In the genomic region with DNA sequence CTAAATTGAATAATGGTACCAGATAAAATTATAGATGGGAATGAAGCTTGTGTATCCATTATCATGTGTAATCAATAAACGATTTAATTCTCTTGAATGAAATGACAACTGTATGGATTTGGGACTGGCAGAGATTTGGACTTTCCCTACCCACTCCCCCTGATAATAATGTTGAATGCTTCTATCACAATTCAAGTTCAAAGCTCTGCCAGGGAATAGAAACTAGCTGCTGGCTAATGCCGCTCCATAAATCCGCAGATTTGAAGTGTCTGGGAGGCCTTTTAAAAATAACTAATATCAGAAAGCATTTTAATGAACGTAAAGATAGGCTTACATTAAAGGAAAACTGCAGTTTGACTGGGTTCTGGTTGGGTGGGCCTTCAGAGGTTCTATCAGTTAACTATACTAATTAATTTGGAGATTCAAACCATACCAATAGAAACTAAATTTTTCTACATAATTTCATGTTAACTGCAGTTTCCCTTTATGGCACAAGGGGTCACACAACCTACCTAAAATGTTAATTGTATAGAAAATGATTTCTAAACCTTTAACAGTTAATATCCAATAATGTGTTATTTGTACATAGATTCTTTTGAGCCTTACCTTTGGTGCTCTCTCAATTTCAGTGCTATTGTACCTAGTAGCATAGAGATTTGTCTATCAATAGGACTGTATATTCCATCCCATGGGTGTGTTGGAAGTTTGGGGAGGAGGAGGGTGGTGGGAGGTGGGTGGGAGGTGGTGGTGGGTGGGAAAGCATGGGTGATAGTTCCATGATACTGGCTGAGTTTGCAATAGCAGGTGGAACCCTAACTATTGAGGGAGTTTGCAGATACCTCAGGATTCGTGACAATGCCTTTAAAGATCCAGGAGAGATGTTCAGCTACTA, we compare ENCODE assay signal across 8 cellular contexts. TPM values are rescaled to one million over a fixed set of nuclear protein-coding genes. Genes with fewer than 3 reads are reported as not detected.
DNase-seq lines count a peak whose midpoint lies in the region; ATAC-seq, FAIRE-seq and TF ChIP-seq lines count a peak whose summit lies in the region.
"Had no signal": no experiment of that assay in that cellular context is flagged by ENCODE, and none has a peak within 500 bp of the region (broad histone marks: within the 10 kb centered on the region; RNA-seq: fewer than 3 reads in every experiment).

No MANE protein-coding gene starts in this region.

- H4K5ac ChIP-seq in H1 (ENCODE audit: insufficient read length, low read depth, low read length), result no peak overlapping the region

- TF ChIP-seq CTCF in NB4 (IDR thresholded peaks at IDR 0.05; ENCODE audit: low read depth, low read length) (no peak), H1 (IDR thresholded peaks at IDR 0.05; ENCODE audit: control extremely low read depth in 1 of 3, insufficient read depth in 1 of 3, low read depth in 1 of 3, low read length in 3 of 3) (no peak), parathyroid adenoma (IDR thresholded peaks at IDR 0.05) (peak; percentile 27), mucosa of descending colon (IDR thresholded peaks at IDR 0.05) (no peak)

- no peak overlapping the region for H2BK12ac ChIP-seq in H1 (ENCODE audit: low read depth, low read length)

- H3K4me2 ChIP-seq in H1 (ENCODE audit: insufficient read depth in 1 of 2, low read depth in 2 of 2, low read length in 2 of 2), result peak overlapping the region; percentile 9 to 37; a peak in 1 of 4 replicates
- no peak overlapping the region for H3K4me2 ChIP-seq in parathyroid adenoma (ENCODE audit: low read length)

- no peak overlapping the region for H2BK15ac ChIP-seq in H1 (ENCODE audit: low read length)

- H4K8ac ChIP-seq in H1 (ENCODE audit: extremely low read depth, insufficient read depth, low read length), result peak overlapping the region; percentile 47

- no peak for TF ChIP-seq POLR2A in NB4 (IDR thresholded peaks at IDR 0.05; ENCODE audit: extremely low read depth, insufficient read length)
- no peak; a peak in 1 of 3 replicates for TF ChIP-seq POLR2A in H1 (IDR thresholded peaks at IDR 0.05; ENCODE audit: control extremely low read depth in 1 of 2, low read depth in 2 of 2, low read length in 2 of 2)

- H3K4me3 ChIP-seq in NB4 (ENCODE audit: low read depth, low read length), result peak overlapping the region; percentile 63
- H3K4me3 ChIP-seq in H1 (ENCODE audit: extremely low read depth in 1 of 4, insufficient read depth in 2 of 4, low read depth in 3 of 4, low read length in 4 of 4), result peak overlapping the region in 1 of 4 experiments; percentile 33; a peak in 2 of 8 replicates
- peak overlapping the region; percentile 18 for H3K4me3 ChIP-seq in parathyroid adenoma (ENCODE audit: low read depth, low read length)
- no peak overlapping the region for H3K4me3 ChIP-seq in mucosa of descending colon
- no peak overlapping the region for H3K4me3 ChIP-seq in effector memory CD4-positive, alpha-beta T cell (ENCODE audit: insufficient read depth, low read depth, low read length, poor library complexity, severe bottlenecking)

- no peak overlapping the region for H3K9ac ChIP-seq in H1 (replicated peaks in 1 of 4; ENCODE audit: extremely low read depth in 1 of 4, low read depth in 3 of 4, low read length in 3 of 4)
- H3K9ac ChIP-seq in parathyroid adenoma, result no peak overlapping the region

- H3K56ac ChIP-seq in H1 (replicated peaks; ENCODE audit: insufficient read length, low read depth, low read length), result no peak overlapping the region

- intact Hi-C loops in mucosa of descending colon (cut with DNase I, micrococcal nuclease), result no loop called here

- H3K27me3 ChIP-seq in H1 (replicated peaks in 1 of 4; ENCODE audit: control insufficient read depth in 3 of 4, extremely low read depth in 1 of 4, insufficient read depth in 3 of 4, low read length in 3 of 4) (no peaks in the 10 kb centered on the region), parathyroid adenoma (ENCODE audit: control insufficient read depth, insufficient read depth, low read length) (no peaks in the 10 kb centered on the region)
- no peaks in the 10 kb centered on the region for H3K27me3 ChIP-seq in effector memory CD4-positive, alpha-beta T cell (replicated peaks; ENCODE audit: control insufficient read depth, insufficient read depth, low read length, poor library complexity, severe bottlenecking)

- no peak overlapping the region for H3K14ac ChIP-seq in H1 (ENCODE audit: insufficient read length)

- no peak overlapping the region for H3K27ac ChIP-seq in H1 (ENCODE audit: low read depth, low read length)
- H3K27ac ChIP-seq in parathyroid adenoma, result no peak overlapping the region
- no peak overlapping the region for H3K27ac ChIP-seq in effector memory CD4-positive, alpha-beta T cell (ENCODE audit: insufficient read depth, low read length, poor library complexity, severe bottlenecking)

- no peak overlapping the region for H3K4ac ChIP-seq in H1 (replicated peaks; ENCODE audit: insufficient read length, low read depth, low read length)

- H3K4me1 ChIP-seq in H1 (replicated peaks in 1 of 4; ENCODE audit: control insufficient read depth in 3 of 4, insufficient read depth in 4 of 4, low read length in 3 of 4) (peaks cover 0 to 7% (median 3%) of the 10 kb centered on the region in 4 experiments; a peak in 5 of 7 replicates), parathyroid adenoma (peaks cover 19% of the 10 kb centered on the region), mucosa of descending colon (ENCODE audit: low read depth) (peaks cover 63% of the 10 kb centered on the region)
- H3K4me1 ChIP-seq in effector memory CD4-positive, alpha-beta T cell (ENCODE audit: control insufficient read depth, insufficient read depth, low read length, poor library complexity, severe bottlenecking), result peaks cover 31% of the 10 kb centered on the region

- no peak overlapping the region for H2BK5ac ChIP-seq in H1 (ENCODE audit: low read depth, low read length)

- H3K36me3 ChIP-seq in H1 (ENCODE audit: control insufficient read depth in 2 of 4, insufficient read depth in 4 of 4, low read length in 3 of 4) (peaks cover 43 to 75% (median 60%) of the 10 kb centered on the region in 4 experiments), parathyroid adenoma (ENCODE audit: control insufficient read depth, insufficient read depth, low read length) (no peaks in the 10 kb centered on the region), mucosa of descending colon (ENCODE audit: low read depth) (peaks cover 2% of the 10 kb centered on the region)
- peaks cover 64% of the 10 kb centered on the region for H3K36me3 ChIP-seq in effector memory CD4-positive, alpha-beta T cell (ENCODE audit: control insufficient read depth, insufficient read depth, low read length)

- CTCF ChIA-PET in H1 (lab: Charles Lee; ENCODE audit: partially characterized antibody), result interaction anchor here (0.7 to 2.4 kb wide), 12 partner anchors 8 to 107 kb away, joined by 3 to 14 read pairs (median 5); no protein-coding TSS in a partner anchor

- H4K20me1 ChIP-seq in H1 (replicated peaks in 1 of 2; ENCODE audit: control insufficient read depth in 1 of 2, insufficient read depth in 2 of 2, low read length in 2 of 2), result peaks cover 18 to 21% of the 10 kb centered on the region in 2 experiments

- 91% methylated on average over 5 of the region's 5 CpGs; no CpG with 5 or more reads in 1 of the 2 experiments for WGBS in H1 (ENCODE audit: extremely low coverage in 1 of 2, insufficient coverage in 1 of 2, insufficient read length in 1 of 2, insufficient replicate concordance in 2 of 2, low coverage in 1 of 2, low lambda C conversion rate in 2 of 2, missing lambda C conversion rate in 1 of 2), 2 experiments

- no peaks in the 10 kb centered on the region for H3K79me1 ChIP-seq in H1 (ENCODE audit: low read depth, low read length)

- H3K9me3 ChIP-seq in H1 (ENCODE audit: insufficient read depth in 2 of 2, low read depth in 1 of 2, low read length in 1 of 2) (no peaks in the 10 kb centered on the region), parathyroid adenoma (ENCODE audit: control insufficient read depth, low read length) (no peaks in the 10 kb centered on the region), mucosa of descending colon (no peaks in the 10 kb centered on the region)
- H3K9me3 ChIP-seq in effector memory CD4-positive, alpha-beta T cell (ENCODE audit: control insufficient read depth, low read length), result no peaks in the 10 kb centered on the region

- no peak overlapping the region for H2BK20ac ChIP-seq in H1 (ENCODE audit: low read length)

- TF ChIP-seq EP300 in H1 (IDR thresholded peaks at IDR 0.05; ENCODE audit: borderline replicate concordance in 1 of 2, low read depth in 2 of 2, low read length in 2 of 2), result no peak

- H2BK120ac ChIP-seq in H1 (replicated peaks; ENCODE audit: low read depth, low read length), result no peak overlapping the region

- peaks cover 8% of the 10 kb centered on the region for H3K23me2 ChIP-seq in H1 (ENCODE audit: low read depth, low read length)

- TF ChIP-seq RAD21 in H1 (IDR thresholded peaks at IDR 0.05 in 1 of 2, conservative IDR thresholded peaks at IDR 0.05 in 1 of 2; ENCODE audit: low read depth in 2 of 2, low read length in 2 of 2), result no peak

- no peak for ATAC-seq in mucosa of descending colon

- H3K23ac ChIP-seq in H1 (ENCODE audit: insufficient read length), result no peak overlapping the region

- H3K79me2 ChIP-seq in H1 (ENCODE audit: control insufficient read depth in 1 of 2, insufficient read depth in 2 of 2, low read length in 2 of 2) (peaks cover 8 to 38% of the 10 kb centered on the region in 2 experiments; a peak in 3 of 4 replicates), parathyroid adenoma (peaks cover 14% of the 10 kb centered on the region)

- no peak for FAIRE-seq in H1 (lab: Jason Lieb, UNC)
- FAIRE-seq: colon had no signal

- POLR2A ChIA-PET in H1 (lab: Charles Lee; ENCODE audit: partially characterized antibody), result interaction anchor here (0.5 to 15.0 kb wide), 32 partner anchors 9 to 896 kb away, joined by 3 to 1006 read pairs (median 12); partner anchors contain the start of genes CBX5, COPZ1, HNRNPA1 and NFE2

- H4K91ac ChIP-seq in H1 (replicated peaks; ENCODE audit: insufficient read length, low read length), result no peak overlapping the region

- H3K18ac ChIP-seq in H1 (ENCODE audit: extremely low read depth, low read length), result no peak overlapping the region

- DNase-seq in ELR (ENCODE audit: low read depth), result peak; percentile 52
- DNase-seq in NB4 (ENCODE audit: low read depth), result peak; percentile 32
- no peak for DNase-seq in H1 (ENCODE audit: low read depth in 1 of 2, low spot score in 2 of 2)
- DNase-seq in mucosa of descending colon, result no peak
- DNase-seq in effector memory CD4-positive, alpha-beta T cell, result no peak
- DNase-seq in COLO668 (lab: John Stamatoyannopoulos, UW; ENCODE audit: unreplicated experiment), result no peak

- H2AFZ ChIP-seq in H1 (ENCODE audit: low read length) (no peak overlapping the region), parathyroid adenoma (no peak overlapping the region)

- no peak overlapping the region for H2AK5ac ChIP-seq in H1 (ENCODE audit: low read depth, low read length)

RNA-seq across cellular contexts. Expression of gene HNRNPA1, which starts 4.9 kb away (rescaled TPM):
- 2,738 and 2,756 TPM in 2 replicates for total RNA-seq in H1 (2021; fragmentation: NEBNext Ultra II Directional; extraction: Animal tissue kit (Norgen Biotek cat#: 25700))
- 645 and 835 TPM in 2 replicates for polyA plus RNA-seq in H1 (2011; rRNA removed)
- polyA plus RNA-seq in H1 (2011; cell fraction: cytosol; rRNA removed), result 1,857 TPM
- polyA plus RNA-seq in H1 (2011; cell fraction: nucleus; rRNA removed), result 829 TPM
- polyA plus RNA-seq in H1 (2012, experiment 1 of 2), result 3,527 to 3,732 TPM (median 3,691 TPM) in 4 replicates
- polyA plus RNA-seq in H1 (2012, experiment 2 of 2), result 538 TPM
- polyA plus RNA-seq in H1 (2013, experiment 1 of 2), result 2,134 TPM
- 2,146 TPM for polyA plus RNA-seq in H1 (2013, experiment 2 of 2)
- 697 and 783 TPM in 2 replicates for polyA minus RNA-seq in H1 (2011; rRNA and poly(A)+ RNA removed)
- polyA minus RNA-seq in H1 (2011; cell fraction: cytosol; rRNA and poly(A)+ RNA removed), result 622 TPM
- 916 TPM for polyA minus RNA-seq in H1 (2011; cell fraction: nucleus; rRNA and poly(A)+ RNA removed)
- total RNA-seq in mucosa of descending colon, result 100 to 1,000 TPM; 580 to 894 (median 610) TPM

RNA-seq across cellular contexts. Expression of gene CBX5, which starts 5.5 kb away (rescaled TPM):
- 217 and 231 TPM in 2 replicates for total RNA-seq in H1 (2021; fragmentation: NEBNext Ultra II Directional; extraction: Animal tissue kit (Norgen Biotek cat#: 25700))
- 35.4 and 62.4 TPM in 2 replicates for polyA plus RNA-seq in H1 (2011; rRNA removed)
- polyA plus RNA-seq in H1 (2011; cell fraction: cytosol; rRNA removed), result 52.0 TPM
- 21.4 TPM for polyA plus RNA-seq in H1 (2011; cell fraction: nucleus; rRNA removed)
- 44.8 to 102 TPM (median 55.1 TPM) in 4 replicates for polyA plus RNA-seq in H1 (2012, experiment 1 of 2)
- 7.4 TPM for polyA plus RNA-seq in H1 (2012, experiment 2 of 2)
- 74.7 TPM for polyA plus RNA-seq in H1 (2013, experiment 1 of 2)
- polyA plus RNA-seq in H1 (2013, experiment 2 of 2), result 75.0 TPM
- 216 and 244 TPM in 2 replicates for polyA minus RNA-seq in H1 (2011; rRNA and poly(A)+ RNA removed)
- polyA minus RNA-seq in H1 (2011; cell fraction: cytosol; rRNA and poly(A)+ RNA removed), result 117 TPM
- polyA minus RNA-seq in H1 (2011; cell fraction: nucleus; rRNA and poly(A)+ RNA removed), result 68.3 TPM
- total RNA-seq in mucosa of descending colon, result 10 to 100 TPM; 37.1 to 56.9 (median 50.5) TPM

RNA-seq across cellular contexts. Expression of gene NFE2, which starts 15.4 kb away (rescaled TPM):
- 1.4 and 2.0 TPM in 2 replicates for total RNA-seq in H1 (2021; fragmentation: NEBNext Ultra II Directional; extraction: Animal tissue kit (Norgen Biotek cat#: 25700))
- 6.1 and 8.3 TPM in 2 replicates for polyA plus RNA-seq in H1 (2011; rRNA removed)
- 6.2 TPM for polyA plus RNA-seq in H1 (2011; cell fraction: cytosol; rRNA removed)
- polyA plus RNA-seq in H1 (2011; cell fraction: nucleus; rRNA removed), result 8.8 TPM
- polyA plus RNA-seq in H1 (2012, experiment 1 of 2), result 2.8 to 4.8 TPM (median 3.9 TPM) in 4 replicates
- polyA plus RNA-seq in H1 (2012, experiment 2 of 2), result 5.1 TPM
- 1.5 TPM for polyA plus RNA-seq in H1 (2013, experiment 1 of 2)
- 1.4 TPM for polyA plus RNA-seq in H1 (2013, experiment 2 of 2)
- polyA minus RNA-seq in H1 (2011; rRNA and poly(A)+ RNA removed), result 4.6 and 6.3 TPM in 2 replicates
- polyA minus RNA-seq in H1 (2011; cell fraction: cytosol; rRNA and poly(A)+ RNA removed), result 3.5 TPM
- polyA minus RNA-seq in H1 (2011; cell fraction: nucleus; rRNA and poly(A)+ RNA removed), result 2.8 TPM
- total RNA-seq in mucosa of descending colon, result under 1 TPM in 2 of 3 donors, not detected in 1; 0.25 to 0.31 TPM

RNA-seq across cellular contexts. Expression of gene COPZ1, which starts 39.5 kb away (rescaled TPM):
- 94.2 and 103 TPM in 2 replicates for total RNA-seq in H1 (2021; fragmentation: NEBNext Ultra II Directional; extraction: Animal tissue kit (Norgen Biotek cat#: 25700))
- 88.2 and 133 TPM in 2 replicates for polyA plus RNA-seq in H1 (2011; rRNA removed)
- polyA plus RNA-seq in H1 (2011; cell fraction: cytosol; rRNA removed), result 103 TPM
- 56.0 TPM for polyA plus RNA-seq in H1 (2011; cell fraction: nucleus; rRNA removed)
- polyA plus RNA-seq in H1 (2012, experiment 1 of 2), result 114 to 158 TPM (median 123 TPM) in 4 replicates
- polyA plus RNA-seq in H1 (2012, experiment 2 of 2), result 287 TPM
- polyA plus RNA-seq in H1 (2013, experiment 1 of 2), result 73.3 TPM
- polyA plus RNA-seq in H1 (2013, experiment 2 of 2), result 80.0 TPM
- polyA minus RNA-seq in H1 (2011; rRNA and poly(A)+ RNA removed), result 71.3 and 86.2 TPM in 2 replicates
- 68.3 TPM for polyA minus RNA-seq in H1 (2011; cell fraction: cytosol; rRNA and poly(A)+ RNA removed)
- polyA minus RNA-seq in H1 (2011; cell fraction: nucleus; rRNA and poly(A)+ RNA removed), result 27.2 TPM
- total RNA-seq in mucosa of descending colon, result 100 to 1,000 TPM in 2 of 3 donors, 10 to 100 TPM in 1; 84.0 to 115 (median 104) TPM

Comparison
In these comparisons a context has a peak if more than half of its experiments do, and no peak if none do; other contexts are left out.
1. DNase-seq: peak in ELR (single experiment) and NB4 (single experiment); none in H1 (0 of 2), mucosa of descending colon (0 of 3), effector memory CD4-positive, alpha-beta T cell (0 of 3) and COLO668 (single experiment).
2. H3K4me3 ChIP-seq: peak in NB4 (single experiment) and parathyroid adenoma (single experiment); none in mucosa of descending colon (single experiment) and effector memory CD4-positive, alpha-beta T cell (single experiment).